ENCODE assay signal across 16 cellular contexts in the genomic region with DNA sequence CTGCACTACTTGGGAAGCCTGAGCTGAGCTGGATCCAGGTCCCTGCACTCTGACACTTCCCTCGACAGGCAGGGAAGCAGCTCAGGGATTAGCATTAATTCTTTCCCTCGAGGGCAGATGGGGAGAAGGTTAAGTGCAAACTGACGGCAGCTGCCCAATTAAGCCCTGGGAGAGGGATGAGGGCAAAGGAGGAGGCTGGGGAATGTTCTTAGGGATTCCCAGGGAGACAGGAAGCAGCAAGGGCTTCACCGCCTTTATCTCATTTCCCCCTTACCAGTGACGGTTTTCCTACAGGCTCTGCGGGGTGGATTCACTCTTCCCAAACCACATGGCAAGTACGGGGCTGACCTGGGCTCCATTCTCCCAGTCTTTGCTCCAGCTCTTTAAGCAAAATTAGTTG.
DNase-seq lines count a peak whose midpoint lies in the region; ATAC-seq and TF ChIP-seq lines count a peak whose summit lies in the region.
"Had no signal": no experiment of that assay in that cellular context is flagged by ENCODE, and none has a peak within 500 bp of the region (broad histone marks: within the 10 kb centered on the region; RNA-seq: fewer than 3 reads in every experiment).

No MANE protein-coding gene starts in this region.

- no peaks in the 10 kb centered on the region for H3K9me3 Mint-ChIP-seq in H9
- peaks cover 0 to 2% (median 0%) of the 10 kb centered on the region in 5 donors for H3K9me3 Mint-ChIP-seq in CD8-positive, alpha-beta memory T cell
- H3K9me3 Mint-ChIP-seq: memory B cell had no signal

- no peak overlapping the region for H2AFZ ChIP-seq in H9 (ENCODE audit: low read length)

- POLR2A ChIA-PET in CD8-positive, alpha-beta memory T cell (lab: Charles Lee) = no interaction called here

- peaks cover 30 to 40% of the 10 kb centered on the region in 2 experiments for H3K4me1 Mint-ChIP-seq in H9
- H3K4me1 Mint-ChIP-seq in CD8-positive, alpha-beta memory T cell = no peaks in the 10 kb centered on the region

- H2BK20ac ChIP-seq in H9 (ENCODE audit: low read depth, low read length, poor library complexity, severe bottlenecking) = no peak overlapping the region

- intact Hi-C loops in lower lobe of right lung (cut with DNase I) (no loop called here), prostate gland (cut with DNase I) (no loop called here)

- H2BK5ac ChIP-seq in H9 (ENCODE audit: insufficient read length, low read length) = no peak overlapping the region

- no peak for TF ChIP-seq CTCF in BE2C (IDR thresholded peaks at IDR 0.05; ENCODE audit: low read depth, low read length)
- TF ChIP-seq CTCF in H9 (conservative IDR thresholded peaks at IDR 0.05) = no peak
- TF ChIP-seq CTCF in WERI-Rb-1 (IDR thresholded peaks at IDR 0.05; ENCODE audit: low read depth, low read length) = no peak
- TF ChIP-seq CTCF in lower lobe of right lung (IDR thresholded peaks at IDR 0.05) = no peak
- TF ChIP-seq CTCF in prostate gland (IDR thresholded peaks at IDR 0.05) = no peak

- H3K27me3 ChIP-seq in BE2C = no peaks in the 10 kb centered on the region
- no peaks in the 10 kb centered on the region for H3K27me3 ChIP-seq in H9 (ENCODE audit: insufficient read depth, low read length)
- no peaks in the 10 kb centered on the region for H3K27me3 ChIP-seq in WERI-Rb-1 (ENCODE audit: insufficient read depth, low read depth, severe bottlenecking)
- H3K27me3 ChIP-seq in lower lobe of right lung (ENCODE audit: low read depth) = no peaks in the 10 kb centered on the region
- H3K27me3 ChIP-seq in CD8-positive, alpha-beta memory T cell (ENCODE audit: insufficient read depth, low read length, poor library complexity, severe bottlenecking) = no peaks in the 10 kb centered on the region
- H3K27me3 ChIP-seq in prostate gland (replicated peaks; ENCODE audit: insufficient read depth) = no peaks in the 10 kb centered on the region
- H3K27me3 ChIP-seq: colonic mucosa, ovary had no signal

- no peaks in the 10 kb centered on the region for H3K9me3 ChIP-seq in BE2C
- H3K9me3 ChIP-seq in H9 (ENCODE audit: control insufficient read depth, low read depth, low read length) = no peaks in the 10 kb centered on the region
- H3K9me3 ChIP-seq in WERI-Rb-1 (ENCODE audit: severe bottlenecking) = no peaks in the 10 kb centered on the region
- H3K9me3 ChIP-seq in lower lobe of right lung = no peaks in the 10 kb centered on the region
- H3K9me3 ChIP-seq in CD8-positive, alpha-beta memory T cell (ENCODE audit: low read length) = no peaks in the 10 kb centered on the region
- H3K9me3 ChIP-seq in prostate gland = no peaks in the 10 kb centered on the region
- H3K9me3 ChIP-seq: colonic mucosa, ovary had no signal

- no CpG with 5 or more reads among the region's 7 CpGs for WGBS in H9 (ENCODE audit: extremely low coverage, insufficient read length, low lambda C conversion rate)
- WGBS in prostate gland = 63% methylated on average over 7 of the region's 7 CpGs

- no peaks in the 10 kb centered on the region for H3K23me2 ChIP-seq in H9 (ENCODE audit: insufficient read length, low read depth, low read length, poor library complexity, severe bottlenecking)

- H3K23ac ChIP-seq in H9 (ENCODE audit: insufficient read length, low read depth, low read length) = no peak overlapping the region

- no peak overlapping the region for H3K4me2 ChIP-seq in H9 (ENCODE audit: insufficient read depth, insufficient read length, low read length)

- no peak overlapping the region for H4K8ac ChIP-seq in H9 (replicated peaks; ENCODE audit: insufficient read length, low read depth, low read length)

- H4K20me1 ChIP-seq in H9 (ENCODE audit: control insufficient read depth, insufficient read depth, insufficient read length) = no peaks in the 10 kb centered on the region

- no peak overlapping the region for H4K91ac ChIP-seq in H9 (ENCODE audit: insufficient read length, low read depth, low read length)

- no peak overlapping the region for H3K27ac Mint-ChIP-seq in H9
- H3K27ac Mint-ChIP-seq in CD8-positive, alpha-beta memory T cell = no peak overlapping the region
- H3K27ac Mint-ChIP-seq: memory B cell had no signal

- no peak overlapping the region for H3T11ph ChIP-seq in H9 (ENCODE audit: low read length)

- no peaks in the 10 kb centered on the region for H3K36me3 ChIP-seq in BE2C
- no peaks in the 10 kb centered on the region for H3K36me3 ChIP-seq in WERI-Rb-1
- no peaks in the 10 kb centered on the region for H3K36me3 ChIP-seq in lower lobe of right lung
- no peaks in the 10 kb centered on the region for H3K36me3 ChIP-seq in CD8-positive, alpha-beta memory T cell (ENCODE audit: insufficient read depth, low read length)
- no peaks in the 10 kb centered on the region for H3K36me3 ChIP-seq in prostate gland
- H3K36me3 ChIP-seq: colonic mucosa, ovary had no signal

- H3K14ac ChIP-seq in H9 (ENCODE audit: insufficient read depth, low read length) = no peak overlapping the region

- no peaks in the 10 kb centered on the region for H3K79me1 ChIP-seq in H9 (ENCODE audit: insufficient read depth, low read depth, low read length, poor library complexity, severe bottlenecking)

- H3K4me3 ChIP-seq in BE2C (ENCODE audit: low read depth, low read length) (no peak overlapping the region), WERI-Rb-1 (ENCODE audit: low read depth, low read length) (no peak overlapping the region; the same call in 1 of the 2 replicates), lower lobe of right lung (no peak overlapping the region), prostate gland (no peak overlapping the region)
- no peak overlapping the region for H3K4me3 ChIP-seq in CD8-positive, alpha-beta memory T cell (ENCODE audit: low read length)
- H3K4me3 ChIP-seq: colonic mucosa, ovary had no signal

- H3K27me3 Mint-ChIP-seq in H9 (ENCODE audit: low read depth) = peaks cover 11% of the 10 kb centered on the region
- peaks cover 2 to 4% of the 10 kb centered on the region in 2 donors for H3K27me3 Mint-ChIP-seq in CD8-positive, alpha-beta memory T cell

- H3K4me3 Mint-ChIP-seq in H9 = no peak overlapping the region
- H3K4me3 Mint-ChIP-seq in CD8-positive, alpha-beta memory T cell = no peak overlapping the region
- H3K4me3 Mint-ChIP-seq: memory B cell had no signal

- H2AK5ac ChIP-seq in H9 (ENCODE audit: insufficient read length, low read length) = no peak overlapping the region

- no peak overlapping the region for H3K9ac ChIP-seq in H9 (ENCODE audit: extremely low read depth, insufficient read length, low read length)

- no peaks in the 10 kb centered on the region for H3K36me3 Mint-ChIP-seq in H9 (ENCODE audit: insufficient read depth in 1 of 3, low read depth in 3 of 3)
- no peaks in the 10 kb centered on the region for H3K36me3 Mint-ChIP-seq in CD8-positive, alpha-beta memory T cell

- no peak overlapping the region for H2BK120ac ChIP-seq in H9 (ENCODE audit: low read depth, low read length, poor library complexity, severe bottlenecking)

- H3K4me1 ChIP-seq in BE2C (peaks cover 33% of the 10 kb centered on the region), H9 (ENCODE audit: insufficient read depth, low read length) (0 out of 2 replicates have a peak, but pooled peaks cover 4% of the 10 kb centered on the region), lower lobe of right lung (peaks cover 2% of the 10 kb centered on the region), prostate gland (replicated peaks) (peaks cover 9% of the 10 kb centered on the region)
- H3K4me1 ChIP-seq in CD8-positive, alpha-beta memory T cell (ENCODE audit: insufficient read depth, low read length) = no peaks in the 10 kb centered on the region
- H3K4me1 ChIP-seq: colonic mucosa had no signal

- no peak overlapping the region for H4K5ac ChIP-seq in H9 (ENCODE audit: insufficient read length, low read depth, low read length)

- no peak overlapping the region for H3K4ac ChIP-seq in H9 (ENCODE audit: low read depth, low read length)

- CTCF ChIA-PET in CD8-positive, alpha-beta memory T cell (lab: Charles Lee) = no interaction called here

- H2BK12ac ChIP-seq in H9 (ENCODE audit: insufficient read length, low read depth, low read length) = no peak overlapping the region

- no peaks in the 10 kb centered on the region for H3K79me2 ChIP-seq in H9 (ENCODE audit: insufficient read depth, low read length)

- ATAC-seq in lower lobe of right lung = peak in 1 of 2 donors; percentile 20
- ATAC-seq: Panc1 had no signal

- H2BK15ac ChIP-seq in H9 (ENCODE audit: low read depth, low read length) = no peak overlapping the region

- no peak overlapping the region for H3K56ac ChIP-seq in H9 (ENCODE audit: insufficient read length, low read depth, low read length)

- no peak for TF ChIP-seq POLR2A in prostate gland (IDR thresholded peaks at IDR 0.05)

- peak; percentile 87 for DNase-seq in BE2C
- peak; percentile 36 for DNase-seq in H9
- peak; percentile 95 for DNase-seq in WERI-Rb-1
- DNase-seq in lower lobe of right lung = no peak
- no peak for DNase-seq in NCI-H1694 (lab: John Stamatoyannopoulos, UW)
- no peak for DNase-seq in middle frontal gyrus (ENCODE audit: extremely low spot score, low spot score)
- no peak for DNase-seq in CD8-positive, alpha-beta memory T cell
- DNase-seq in prostate gland (ENCODE audit: low spot score) = no peak
- DNase-seq: activated CD4-positive, alpha-beta T cell treated with anti-CD3 and anti-CD28 coated beads, Interleukin-2, amount 50 U/mL, for 48 hours; colonic mucosa; DMS79 treated with DMSO at 0.1 percent for 48 hours; NCI-H1105 treated with DMSO at 0.1 percent for 48 hours; NCI-H446; ovary had no signal

- H3K18ac ChIP-seq in H9 (ENCODE audit: insufficient read length, low read depth, low read length) = no peak overlapping the region

- H3K27ac ChIP-seq in H9 (ENCODE audit: insufficient read length, low read depth, low read length) (no peak overlapping the region), WERI-Rb-1 (peak overlapping the region; percentile 78), lower lobe of right lung (peak overlapping the region; percentile 49), prostate gland (no peak overlapping the region)
- H3K27ac ChIP-seq in CD8-positive, alpha-beta memory T cell (ENCODE audit: low read depth, low read length) = no peak overlapping the region
- H3K27ac ChIP-seq: colonic mucosa, ovary had no signal

Comparison
In these comparisons a context has a peak if more than half of its experiments do, and no peak if none do; other contexts are left out.
1. DNase-seq: peak in BE2C (single experiment), H9 (single experiment) and WERI-Rb-1 (single experiment); none in lower lobe of right lung (single experiment), NCI-H1694 (single experiment), middle frontal gyrus (single experiment), CD8-positive, alpha-beta memory T cell (0 of 5) and prostate gland (single experiment).
2. H3K27ac ChIP-seq: peak in WERI-Rb-1 (single experiment) and lower lobe of right lung (single experiment); none in H9 (single experiment), CD8-positive, alpha-beta memory T cell (single experiment) and prostate gland (0 of 2).